ENCODE assay signal across 1 cellular context in the genomic region with DNA sequence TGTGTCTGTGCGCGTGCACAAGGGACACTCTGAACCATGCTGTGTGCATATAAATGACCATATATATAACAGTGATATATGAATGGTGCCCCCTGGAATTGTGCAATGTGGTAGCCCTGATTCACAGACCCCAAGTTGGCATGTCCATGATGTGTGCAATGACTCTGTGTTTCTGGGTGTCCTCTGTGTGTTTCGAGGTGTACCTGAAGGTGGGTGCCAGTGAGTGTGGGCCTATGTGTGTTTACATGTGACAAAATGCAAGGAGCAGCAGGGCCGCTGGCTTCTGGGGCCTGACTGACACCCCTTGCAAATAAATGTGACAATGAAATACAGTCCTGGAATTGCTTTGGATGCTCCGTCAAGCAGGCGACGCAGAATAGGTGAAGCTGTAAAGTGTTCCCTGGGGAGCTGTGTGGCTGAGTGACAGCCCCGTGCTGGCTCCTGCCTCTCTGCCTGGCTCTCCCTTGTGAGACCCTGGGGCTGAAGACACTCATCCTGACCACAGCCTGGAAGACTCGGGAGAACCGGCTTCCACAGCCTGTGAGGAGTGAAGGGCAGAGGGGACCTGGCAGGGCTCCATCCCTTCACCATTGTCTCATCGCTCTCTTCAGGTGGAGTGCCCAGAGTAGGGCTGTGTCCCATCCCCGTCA.
TF ChIP-seq lines count a peak whose summit lies in the region.

No MANE protein-coding gene starts in this region.

TF ChIP-seq in HepG2, 621 proteins besides CTCF, POLR2A, EP300 and RAD21:
- TF ChIP-seq, protein P1, sequence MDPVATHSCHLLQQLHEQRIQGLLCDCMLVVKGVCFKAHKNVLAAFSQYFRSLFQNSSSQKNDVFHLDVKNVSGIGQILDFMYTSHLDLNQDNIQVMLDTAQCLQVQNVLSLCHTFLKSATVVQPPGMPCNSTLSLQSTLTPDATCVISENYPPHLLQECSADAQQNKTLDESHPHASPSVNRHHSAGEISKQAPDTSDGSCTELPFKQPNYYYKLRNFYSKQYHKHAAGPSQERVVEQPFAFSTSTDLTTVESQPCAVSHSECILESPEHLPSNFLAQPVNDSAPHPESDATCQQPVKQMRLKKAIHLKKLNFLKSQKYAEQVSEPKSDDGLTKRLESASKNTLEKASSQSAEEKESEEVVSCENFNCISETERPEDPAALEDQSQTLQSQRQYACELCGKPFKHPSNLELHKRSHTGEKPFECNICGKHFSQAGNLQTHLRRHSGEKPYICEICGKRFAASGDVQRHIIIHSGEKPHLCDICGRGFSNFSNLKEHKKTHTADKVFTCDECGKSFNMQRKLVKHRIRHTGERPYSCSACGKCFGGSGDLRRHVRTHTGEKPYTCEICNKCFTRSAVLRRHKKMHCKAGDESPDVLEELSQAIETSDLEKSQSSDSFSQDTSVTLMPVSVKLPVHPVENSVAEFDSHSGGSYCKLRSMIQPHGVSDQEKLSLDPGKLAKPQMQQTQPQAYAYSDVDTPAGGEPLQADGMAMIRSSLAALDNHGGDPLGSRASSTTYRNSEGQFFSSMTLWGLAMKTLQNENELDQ (CRISPR knock-in tag; IDR thresholded peaks at IDR 0.05; ENCODE audit: borderline replicate concordance): no peak
- TF ChIP-seq, protein P2, sequence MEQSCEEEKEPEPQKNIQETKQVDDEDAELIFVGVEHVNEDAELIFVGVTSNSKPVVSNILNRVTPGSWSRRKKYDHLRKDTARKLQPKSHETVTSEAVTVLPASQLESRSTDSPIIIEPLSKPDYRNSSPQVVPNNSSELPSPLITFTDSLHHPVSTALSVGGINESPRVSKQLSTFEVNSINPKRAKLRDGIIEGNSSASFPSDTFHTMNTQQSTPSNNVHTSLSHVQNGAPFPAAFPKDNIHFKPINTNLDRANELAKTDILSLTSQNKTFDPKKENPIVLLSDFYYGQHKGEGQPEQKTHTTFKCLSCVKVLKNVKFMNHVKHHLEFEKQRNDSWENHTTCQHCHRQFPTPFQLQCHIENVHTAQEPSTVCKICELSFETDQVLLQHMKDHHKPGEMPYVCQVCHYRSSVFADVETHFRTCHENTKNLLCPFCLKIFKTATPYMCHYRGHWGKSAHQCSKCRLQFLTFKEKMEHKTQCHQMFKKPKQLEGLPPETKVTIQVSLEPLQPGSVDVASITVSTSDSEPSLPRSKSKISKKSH (CRISPR knock-in tag; IDR thresholded peaks at IDR 0.05; ENCODE audit: borderline replicate concordance): no peak
- TF ChIP-seq SIN3A (IDR thresholded peaks at IDR 0.05; ENCODE audit: borderline replicate concordance, low read depth, low read length): no peak
- TF ChIP-seq, protein P3, sequence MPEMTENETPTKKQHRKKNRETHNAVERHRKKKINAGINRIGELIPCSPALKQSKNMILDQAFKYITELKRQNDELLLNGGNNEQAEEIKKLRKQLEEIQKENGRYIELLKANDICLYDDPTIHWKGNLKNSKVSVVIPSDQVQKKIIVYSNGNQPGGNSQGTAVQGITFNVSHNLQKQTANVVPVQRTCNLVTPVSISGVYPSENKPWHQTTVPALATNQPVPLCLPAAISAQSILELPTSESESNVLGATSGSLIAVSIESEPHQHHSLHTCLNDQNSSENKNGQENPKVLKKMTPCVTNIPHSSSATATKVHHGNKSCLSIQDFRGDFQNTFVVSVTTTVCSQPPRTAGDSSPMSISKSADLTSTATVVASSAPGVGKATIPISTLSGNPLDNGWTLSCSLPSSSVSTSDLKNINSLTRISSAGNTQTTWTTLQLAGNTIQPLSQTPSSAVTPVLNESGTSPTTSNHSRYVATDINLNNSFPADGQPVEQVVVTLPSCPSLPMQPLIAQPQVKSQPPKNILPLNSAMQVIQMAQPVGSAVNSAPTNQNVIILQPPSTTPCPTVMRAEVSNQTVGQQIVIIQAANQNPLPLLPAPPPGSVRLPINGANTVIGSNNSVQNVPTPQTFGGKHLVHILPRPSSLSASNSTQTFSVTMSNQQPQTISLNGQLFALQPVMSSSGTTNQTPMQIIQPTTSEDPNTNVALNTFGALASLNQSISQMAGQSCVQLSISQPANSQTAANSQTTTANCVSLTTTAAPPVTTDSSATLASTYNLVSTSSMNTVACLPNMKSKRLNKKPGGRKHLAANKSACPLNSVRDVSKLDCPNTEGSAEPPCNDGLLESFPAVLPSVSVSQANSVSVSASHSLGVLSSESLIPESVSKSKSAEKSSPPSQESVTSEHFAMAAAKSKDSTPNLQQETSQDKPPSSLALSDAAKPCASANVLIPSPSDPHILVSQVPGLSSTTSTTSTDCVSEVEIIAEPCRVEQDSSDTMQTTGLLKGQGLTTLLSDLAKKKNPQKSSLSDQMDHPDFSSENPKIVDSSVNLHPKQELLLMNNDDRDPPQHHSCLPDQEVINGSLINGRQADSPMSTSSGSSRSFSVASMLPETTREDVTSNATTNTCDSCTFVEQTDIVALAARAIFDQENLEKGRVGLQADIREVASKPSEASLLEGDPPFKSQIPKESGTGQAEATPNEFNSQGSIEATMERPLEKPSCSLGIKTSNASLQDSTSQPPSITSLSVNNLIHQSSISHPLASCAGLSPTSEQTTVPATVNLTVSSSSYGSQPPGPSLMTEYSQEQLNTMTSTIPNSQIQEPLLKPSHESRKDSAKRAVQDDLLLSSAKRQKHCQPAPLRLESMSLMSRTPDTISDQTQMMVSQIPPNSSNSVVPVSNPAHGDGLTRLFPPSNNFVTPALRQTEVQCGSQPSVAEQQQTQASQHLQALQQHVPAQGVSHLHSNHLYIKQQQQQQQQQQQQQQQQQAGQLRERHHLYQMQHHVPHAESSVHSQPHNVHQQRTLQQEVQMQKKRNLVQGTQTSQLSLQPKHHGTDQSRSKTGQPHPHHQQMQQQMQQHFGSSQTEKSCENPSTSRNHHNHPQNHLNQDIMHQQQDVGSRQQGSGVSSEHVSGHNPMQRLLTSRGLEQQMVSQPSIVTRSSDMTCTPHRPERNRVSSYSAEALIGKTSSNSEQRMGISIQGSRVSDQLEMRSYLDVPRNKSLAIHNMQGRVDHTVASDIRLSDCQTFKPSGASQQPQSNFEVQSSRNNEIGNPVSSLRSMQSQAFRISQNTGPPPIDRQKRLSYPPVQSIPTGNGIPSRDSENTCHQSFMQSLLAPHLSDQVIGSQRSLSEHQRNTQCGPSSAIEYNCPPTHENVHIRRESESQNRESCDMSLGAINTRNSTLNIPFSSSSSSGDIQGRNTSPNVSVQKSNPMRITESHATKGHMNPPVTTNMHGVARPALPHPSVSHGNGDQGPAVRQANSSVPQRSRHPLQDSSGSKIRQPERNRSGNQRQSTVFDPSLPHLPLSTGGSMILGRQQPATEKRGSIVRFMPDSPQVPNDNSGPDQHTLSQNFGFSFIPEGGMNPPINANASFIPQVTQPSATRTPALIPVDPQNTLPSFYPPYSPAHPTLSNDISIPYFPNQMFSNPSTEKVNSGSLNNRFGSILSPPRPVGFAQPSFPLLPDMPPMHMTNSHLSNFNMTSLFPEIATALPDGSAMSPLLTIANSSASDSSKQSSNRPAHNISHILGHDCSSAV (CRISPR knock-in tag; IDR thresholded peaks at IDR 0.05; ENCODE audit: borderline replicate concordance): no peak
- no peak for TF ChIP-seq TOE1 (CRISPR knock-in tag; IDR thresholded peaks at IDR 0.05)
- no peak for TF ChIP-seq SP2 (CRISPR knock-in tag; IDR thresholded peaks at IDR 0.05)
- TF ChIP-seq CEBPB (IDR thresholded peaks at IDR 0.05; ENCODE audit: borderline replicate concordance, low read depth, low read length): peak; percentile 12; the same call in 1 of the 2 replicates
